Comparison of ENCODE assay signal across 15 cellular contexts in the genomic region with DNA sequence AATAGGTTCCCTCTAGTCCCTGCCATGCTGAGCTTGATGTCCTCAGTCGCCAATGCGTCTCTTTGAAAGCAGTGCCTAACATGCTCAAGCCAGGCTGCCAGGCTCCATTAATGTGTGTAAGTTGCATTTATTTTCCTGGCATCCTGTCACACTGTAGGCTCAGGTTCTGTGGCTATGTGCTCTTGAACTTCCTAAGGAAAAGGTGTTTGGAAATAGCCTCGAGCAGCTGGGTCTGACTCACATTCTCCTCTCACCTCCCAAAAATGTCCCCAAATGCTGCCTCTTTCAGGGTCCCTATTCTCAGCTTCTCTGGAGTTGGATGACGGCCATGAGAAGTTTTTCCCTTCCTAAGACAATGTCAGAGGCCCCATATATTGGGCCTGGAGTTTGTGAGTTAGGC. TPM values are rescaled to one million over a fixed set of nuclear protein-coding genes. Genes with fewer than 3 reads are reported as not detected.
DNase-seq lines count a peak whose midpoint lies in the region; ATAC-seq and TF ChIP-seq lines count a peak whose summit lies in the region.
"Had no signal": no experiment of that assay in that cellular context is flagged by ENCODE, and none has a peak within 500 bp of the region (broad histone marks: within the 10 kb centered on the region; RNA-seq: fewer than 3 reads in every experiment).

No MANE protein-coding gene starts in this region.

- H3K27ac Mint-ChIP-seq in MCF 10A (ENCODE audit: low read depth, unreplicated experiment) = no peak overlapping the region
- H3K27ac Mint-ChIP-seq: CD4-positive, alpha-beta memory T cell; H9 had no signal

- H3K27me3 ChIP-seq in breast epithelium (no peaks in the 10 kb centered on the region), mammary epithelial cell (ENCODE audit: insufficient read depth, low read length) (no peaks in the 10 kb centered on the region), left lung (no peaks in the 10 kb centered on the region), stomach (no peaks in the 10 kb centered on the region)
- H3K27me3 ChIP-seq: BE2C had no signal

- no peak overlapping the region for H2AFZ ChIP-seq in mammary epithelial cell (ENCODE audit: low read depth, low read length)

- in situ Hi-C loops in mammary epithelial cell (cut with MboI; ENCODE audit: low sequenced_read_pairs in 2 of 2) = no loop called here

- intact Hi-C loops in MCF 10A (cut with micrococcal nuclease) = no loop called here
- intact Hi-C loops in breast epithelium (cut with DNase I; ENCODE audit: low total_unique reads) = no loop called here
- intact Hi-C loops in mammary epithelial cell (cut with micrococcal nuclease) = no loop called here
- intact Hi-C loops in left lung (cut with DNase I) = no loop called here
- intact Hi-C loops in stomach (cut with DNase I; ENCODE audit: low total_unique reads) = no loop called here

- no peaks in the 10 kb centered on the region for H4K20me1 ChIP-seq in mammary epithelial cell (ENCODE audit: insufficient read depth, low read length)

- H3K36me3 ChIP-seq in breast epithelium = no peaks in the 10 kb centered on the region
- no peaks in the 10 kb centered on the region for H3K36me3 ChIP-seq in mammary epithelial cell (ENCODE audit: insufficient read depth, low read length)
- no peaks in the 10 kb centered on the region for H3K36me3 ChIP-seq in left lung
- no peaks in the 10 kb centered on the region for H3K36me3 ChIP-seq in stomach
- H3K36me3 ChIP-seq: BE2C had no signal

- H3K4me1 ChIP-seq in breast epithelium (no peaks in the 10 kb centered on the region), mammary epithelial cell (ENCODE audit: insufficient read depth, low read length) (peaks cover 17% of the 10 kb centered on the region), left lung (no peaks in the 10 kb centered on the region), stomach (peaks cover 0 to 8% (median 0%) of the 10 kb centered on the region in 4 donors)
- H3K4me1 ChIP-seq: BE2C had no signal

- H3K4me3 ChIP-seq in breast epithelium (no peak overlapping the region), mammary epithelial cell (replicated peaks in 1 of 3; ENCODE audit: insufficient read depth in 1 of 3, low read depth in 2 of 3, low read length in 3 of 3) (no peak overlapping the region), left lung (no peak overlapping the region), stomach (no peak overlapping the region)

- ATAC-seq in left lung (peak; percentile 40), HG03175 (IDR thresholded peaks at IDR 0.05; ENCODE audit: unreplicated experiment) (no peak), HG03354 (IDR thresholded peaks at IDR 0.05; ENCODE audit: poor library complexity, severe bottlenecking, unreplicated experiment) (no peak)
- ATAC-seq: HepG2 had no signal

- POLR2A ChIA-PET in MCF 10A (lab: Yijun Ruan, JAX) = interaction anchor here (1.4 kb wide), 1 partner anchor 8 kb away, joined by 4 read pairs; no protein-coding TSS in a partner anchor

- BruUV-seq in MCF 10A (replicated peaks; lab: Mats Ljungman, UMichigan) (no TSS peak), mammary epithelial cell (replicated peaks; lab: Mats Ljungman, UMichigan) (no TSS peak)

- TF ChIP-seq CTCF in MCF 10A (IDR thresholded peaks at IDR 0.05; ENCODE audit: unreplicated experiment) (no peak), breast epithelium (IDR thresholded peaks at IDR 0.05) (no peak), mammary epithelial cell (conservative IDR thresholded peaks at IDR 0.05 in 1 of 2, IDR thresholded peaks at IDR 0.05 in 1 of 2; ENCODE audit: extremely low read depth in 1 of 2, insufficient read depth in 1 of 2, low read depth in 1 of 2, low read length in 2 of 2) (no peak), left lung (IDR thresholded peaks at IDR 0.05) (no peak), stomach (IDR thresholded peaks at IDR 0.05) (no peak)

- H3K4me1 Mint-ChIP-seq in MCF 10A (ENCODE audit: insufficient read depth, unreplicated experiment) = no peaks in the 10 kb centered on the region
- H3K4me1 Mint-ChIP-seq: CD4-positive, alpha-beta memory T cell; H9 had no signal

- 57% methylated on average over 4 of the region's 4 CpGs for WGBS in mammary epithelial cell (ENCODE audit: low coverage, missing lambda C conversion rate)
- 64 to 76% (median 69%) methylated on average over 4 of the region's 4 CpGs for WGBS in stomach, 5 donors

- H3K9me3 ChIP-seq in breast epithelium (no peaks in the 10 kb centered on the region), mammary epithelial cell (replicated peaks; ENCODE audit: insufficient read depth, low read length) (no peaks in the 10 kb centered on the region), left lung (no peaks in the 10 kb centered on the region), stomach (no peaks in the 10 kb centered on the region)
- H3K9me3 ChIP-seq: BE2C had no signal

- H3K36me3 Mint-ChIP-seq in MCF 10A (ENCODE audit: insufficient read depth, unreplicated experiment) = peaks cover 6% of the 10 kb centered on the region
- H3K36me3 Mint-ChIP-seq: CD4-positive, alpha-beta memory T cell had no signal

- no peak overlapping the region for H3K4me2 ChIP-seq in mammary epithelial cell (ENCODE audit: insufficient read depth, low read depth, low read length)

- dilution Hi-C loops in mammary epithelial cell (cut with HindIII; ENCODE audit: low sequenced_read_pairs) = no loop called here

- H3K27ac ChIP-seq in breast epithelium = no peak overlapping the region
- no peak overlapping the region for H3K27ac ChIP-seq in mammary epithelial cell (ENCODE audit: insufficient read depth, low read depth, low read length)
- H3K27ac ChIP-seq in left lung = no peak overlapping the region
- no peak overlapping the region for H3K27ac ChIP-seq in stomach
- H3K27ac ChIP-seq: C4-2B had no signal

- H3K4me3 Mint-ChIP-seq in MCF 10A (ENCODE audit: unreplicated experiment) = no peak overlapping the region
- H3K4me3 Mint-ChIP-seq: CD4-positive, alpha-beta memory T cell; H9 had no signal

- DNase-seq in MCF 10A (ENCODE audit: unreplicated experiment) (peak; percentile 55), breast epithelium (ENCODE audit: low spot score in 2 of 2) (no peak), mammary epithelial cell (peak; percentile 42), left lung (no peak), stomach (no peak)
- DNase-seq: BE2C; CD4-positive, alpha-beta memory T cell; DND-41; GDM1; GOT3; H9 had no signal

- no peak for TF ChIP-seq EP300 in stomach (IDR thresholded peaks at IDR 0.05)

- CTCF ChIA-PET in MCF 10A (lab: Yijun Ruan, JAX) = interaction anchor here (1.1 kb wide), 1 partner anchor 50 kb away, joined by 4 read pairs; no protein-coding TSS in a partner anchor
- CTCF ChIA-PET in mammary epithelial cell (lab: Charles Lee; ENCODE audit: low non-redundant PET) = no interaction called here

- peaks cover 7% of the 10 kb centered on the region for H3K27me3 Mint-ChIP-seq in MCF 10A (ENCODE audit: insufficient read depth, unreplicated experiment)

- TF ChIP-seq POLR2A in breast epithelium (IDR thresholded peaks at IDR 0.05) (no peak), stomach (IDR thresholded peaks at IDR 0.05) (no peak)

- H3K9ac ChIP-seq in mammary epithelial cell (ENCODE audit: insufficient read depth, low read length) = no peak overlapping the region

- H3K9me3 Mint-ChIP-seq in MCF 10A (ENCODE audit: unreplicated experiment) = no peaks in the 10 kb centered on the region
- H3K9me3 Mint-ChIP-seq: CD4-positive, alpha-beta memory T cell; H9 had no signal

- no peaks in the 10 kb centered on the region for H3K79me2 ChIP-seq in mammary epithelial cell (ENCODE audit: insufficient read depth, low read length)

RNA-seq across cellular contexts. Expression of gene SLC14A2, which starts 58.0 kb away (rescaled TPM):
- not detected in 2 replicates for total RNA-seq in MCF 10A (2022)
- total RNA-seq in breast epithelium = 1 to 10 TPM in 1 of 3 donors, not detected in 2; 2.1 TPM
- total RNA-seq in mammary epithelial cell = not detected
- 0.02 TPM for polyA plus RNA-seq in mammary epithelial cell
- polyA minus RNA-seq in mammary epithelial cell = not detected
- total RNA-seq in left lung = under 1 TPM; 0.12 to 0.37 TPM
- under 1 TPM in 1 of 5 donors, not detected in 4; under 0.01 TPM for total RNA-seq in stomach
- not detected for polyA plus RNA-seq in stomach
- total RNA-seq: HepG2 had no signal
- polyA plus RNA-seq: HepG2 had no signal

Comparison
In these comparisons a context has a peak if more than half of its experiments do, and no peak if none do; other contexts are left out.
1. DNase-seq: peak in MCF 10A (single experiment) and mammary epithelial cell (single experiment); none in breast epithelium (0 of 2), left lung (0 of 2) and stomach (single experiment).